Comparison of ENCODE assay signal across 1 cellular context in the genomic region with DNA sequence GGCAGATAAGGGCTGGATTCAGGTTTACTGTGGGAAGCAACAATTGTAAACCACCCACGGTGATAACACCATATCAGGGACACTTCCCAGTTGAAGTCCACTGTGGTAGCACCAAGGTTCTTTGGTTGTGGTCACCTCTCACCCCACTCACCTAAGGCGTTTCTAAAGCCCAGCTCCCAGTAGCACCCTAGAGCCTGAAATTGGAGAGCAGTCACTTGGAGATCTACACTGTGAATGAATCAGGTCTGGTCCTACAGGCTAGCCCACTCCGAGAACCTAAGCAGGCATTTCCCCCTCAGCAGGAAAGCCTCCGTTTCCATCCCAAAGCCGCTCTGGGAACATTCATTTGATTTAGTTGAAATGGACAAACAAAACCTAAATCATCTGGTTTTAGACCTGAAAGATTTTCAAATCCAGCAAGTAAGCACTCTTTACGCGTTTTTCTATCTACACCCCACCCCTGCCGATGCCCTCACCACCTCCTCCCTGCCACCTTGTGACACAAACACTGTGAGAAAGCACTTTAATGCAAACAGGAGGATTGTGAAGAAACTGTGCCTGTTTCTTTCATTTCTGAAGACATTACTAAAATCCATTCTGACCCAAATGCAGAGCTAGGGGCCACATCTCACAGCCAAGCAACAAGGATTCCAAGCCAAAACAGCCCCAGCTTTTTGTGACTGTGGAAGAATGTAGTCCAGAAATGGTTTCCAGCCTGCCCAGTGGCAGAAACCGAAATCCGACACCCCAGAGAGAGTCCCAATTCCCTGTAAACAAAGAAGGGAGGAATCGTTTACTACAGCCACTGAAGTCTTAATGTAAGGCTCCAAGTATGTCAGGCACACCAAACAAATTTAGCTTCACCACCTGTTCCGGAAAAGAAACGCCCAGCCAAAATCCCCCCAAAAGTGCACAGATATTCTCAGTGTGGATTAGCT.
TF ChIP-seq lines count a peak whose summit lies in the region.

No MANE protein-coding gene starts in this region.

TF ChIP-seq in GM23338, 12 proteins besides CTCF, POLR2A, EP300 and RAD21:
- no peak for TF ChIP-seq POLR2AphosphoS5 (IDR thresholded peaks at IDR 0.05; ENCODE audit: low read depth)
- no peak for TF ChIP-seq REST (IDR thresholded peaks at IDR 0.05; ENCODE audit: unreplicated experiment)
- TF ChIP-seq CREB1 (CRISPR knock-in tag; IDR thresholded peaks at IDR 0.05; ENCODE audit: low read depth) = no peak
- no peak for TF ChIP-seq NANOG (IDR thresholded peaks at IDR 0.05; ENCODE audit: borderline replicate concordance)
- TF ChIP-seq EZH2phosphoT487 (IDR thresholded peaks at IDR 0.05; ENCODE audit: unreplicated experiment) = no peak
- TF ChIP-seq, protein P1, sequence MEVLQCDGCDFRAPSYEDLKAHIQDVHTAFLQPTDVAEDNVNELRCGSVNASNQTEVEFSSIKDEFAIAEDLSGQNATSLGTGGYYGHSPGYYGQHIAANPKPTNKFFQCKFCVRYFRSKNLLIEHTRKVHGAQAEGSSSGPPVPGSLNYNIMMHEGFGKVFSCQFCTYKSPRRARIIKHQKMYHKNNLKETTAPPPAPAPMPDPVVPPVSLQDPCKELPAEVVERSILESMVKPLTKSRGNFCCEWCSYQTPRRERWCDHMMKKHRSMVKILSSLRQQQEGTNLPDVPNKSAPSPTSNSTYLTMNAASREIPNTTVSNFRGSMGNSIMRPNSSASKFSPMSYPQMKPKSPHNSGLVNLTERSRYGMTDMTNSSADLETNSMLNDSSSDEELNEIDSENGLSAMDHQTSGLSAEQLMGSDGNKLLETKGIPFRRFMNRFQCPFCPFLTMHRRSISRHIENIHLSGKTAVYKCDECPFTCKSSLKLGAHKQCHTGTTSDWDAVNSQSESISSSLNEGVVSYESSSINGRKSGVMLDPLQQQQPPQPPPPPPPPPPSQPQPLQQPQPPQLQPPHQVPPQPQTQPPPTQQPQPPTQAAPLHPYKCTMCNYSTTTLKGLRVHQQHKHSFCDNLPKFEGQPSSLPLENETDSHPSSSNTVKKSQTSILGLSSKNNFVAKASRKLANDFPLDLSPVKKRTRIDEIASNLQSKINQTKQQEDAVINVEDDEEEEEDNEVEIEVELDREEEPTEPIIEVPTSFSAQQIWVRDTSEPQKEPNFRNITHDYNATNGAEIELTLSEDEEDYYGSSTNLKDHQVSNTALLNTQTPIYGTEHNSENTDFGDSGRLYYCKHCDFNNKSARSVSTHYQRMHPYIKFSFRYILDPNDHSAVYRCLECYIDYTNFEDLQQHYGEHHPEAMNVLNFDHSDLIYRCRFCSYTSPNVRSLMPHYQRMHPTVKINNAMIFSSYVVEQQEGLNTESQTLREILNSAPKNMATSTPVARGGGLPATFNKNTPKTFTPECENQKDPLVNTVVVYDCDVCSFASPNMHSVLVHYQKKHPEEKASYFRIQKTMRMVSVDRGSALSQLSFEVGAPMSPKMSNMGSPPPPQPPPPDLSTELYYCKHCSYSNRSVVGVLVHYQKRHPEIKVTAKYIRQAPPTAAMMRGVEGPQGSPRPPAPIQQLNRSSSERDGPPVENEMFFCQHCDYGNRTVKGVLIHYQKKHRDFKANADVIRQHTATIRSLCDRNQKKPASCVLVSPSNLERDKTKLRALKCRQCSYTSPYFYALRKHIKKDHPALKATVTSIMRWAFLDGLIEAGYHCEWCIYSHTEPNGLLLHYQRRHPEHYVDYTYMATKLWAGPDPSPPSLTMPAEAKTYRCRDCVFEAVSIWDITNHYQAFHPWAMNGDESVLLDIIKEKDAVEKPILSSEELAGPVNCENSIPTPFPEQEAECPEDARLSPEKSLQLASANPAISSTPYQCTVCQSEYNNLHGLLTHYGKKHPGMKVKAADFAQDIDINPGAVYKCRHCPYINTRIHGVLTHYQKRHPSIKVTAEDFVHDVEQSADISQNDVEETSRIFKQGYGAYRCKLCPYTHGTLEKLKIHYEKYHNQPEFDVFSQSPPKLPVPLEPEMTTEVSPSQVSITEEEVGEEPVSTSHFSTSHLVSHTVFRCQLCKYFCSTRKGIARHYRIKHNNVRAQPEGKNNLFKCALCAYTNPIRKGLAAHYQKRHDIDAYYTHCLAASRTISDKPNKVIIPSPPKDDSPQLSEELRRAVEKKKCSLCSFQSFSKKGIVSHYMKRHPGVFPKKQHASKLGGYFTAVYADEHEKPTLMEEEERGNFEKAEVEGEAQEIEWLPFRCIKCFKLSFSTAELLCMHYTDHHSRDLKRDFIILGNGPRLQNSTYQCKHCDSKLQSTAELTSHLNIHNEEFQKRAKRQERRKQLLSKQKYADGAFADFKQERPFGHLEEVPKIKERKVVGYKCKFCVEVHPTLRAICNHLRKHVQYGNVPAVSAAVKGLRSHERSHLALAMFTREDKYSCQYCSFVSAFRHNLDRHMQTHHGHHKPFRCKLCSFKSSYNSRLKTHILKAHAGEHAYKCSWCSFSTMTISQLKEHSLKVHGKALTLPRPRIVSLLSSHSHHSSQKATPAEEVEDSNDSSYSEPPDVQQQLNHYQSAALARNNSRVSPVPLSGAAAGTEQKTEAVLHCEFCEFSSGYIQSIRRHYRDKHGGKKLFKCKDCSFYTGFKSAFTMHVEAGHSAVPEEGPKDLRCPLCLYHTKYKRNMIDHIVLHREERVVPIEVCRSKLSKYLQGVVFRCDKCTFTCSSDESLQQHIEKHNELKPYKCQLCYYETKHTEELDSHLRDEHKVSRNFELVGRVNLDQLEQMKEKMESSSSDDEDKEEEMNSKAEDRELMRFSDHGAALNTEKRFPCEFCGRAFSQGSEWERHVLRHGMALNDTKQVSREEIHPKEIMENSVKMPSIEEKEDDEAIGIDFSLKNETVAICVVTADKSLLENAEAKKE (CRISPR knock-in tag; IDR thresholded peaks at IDR 0.05) = 0 out of 2 replicates have a peak, but pooled peaks have one; percentile 36
- no peak for TF ChIP-seq ZNF331 (CRISPR knock-in tag; IDR thresholded peaks at IDR 0.05; ENCODE audit: low read depth)
